Comparison of ENCODE assay signal across 19 cellular contexts in the genomic region with DNA sequence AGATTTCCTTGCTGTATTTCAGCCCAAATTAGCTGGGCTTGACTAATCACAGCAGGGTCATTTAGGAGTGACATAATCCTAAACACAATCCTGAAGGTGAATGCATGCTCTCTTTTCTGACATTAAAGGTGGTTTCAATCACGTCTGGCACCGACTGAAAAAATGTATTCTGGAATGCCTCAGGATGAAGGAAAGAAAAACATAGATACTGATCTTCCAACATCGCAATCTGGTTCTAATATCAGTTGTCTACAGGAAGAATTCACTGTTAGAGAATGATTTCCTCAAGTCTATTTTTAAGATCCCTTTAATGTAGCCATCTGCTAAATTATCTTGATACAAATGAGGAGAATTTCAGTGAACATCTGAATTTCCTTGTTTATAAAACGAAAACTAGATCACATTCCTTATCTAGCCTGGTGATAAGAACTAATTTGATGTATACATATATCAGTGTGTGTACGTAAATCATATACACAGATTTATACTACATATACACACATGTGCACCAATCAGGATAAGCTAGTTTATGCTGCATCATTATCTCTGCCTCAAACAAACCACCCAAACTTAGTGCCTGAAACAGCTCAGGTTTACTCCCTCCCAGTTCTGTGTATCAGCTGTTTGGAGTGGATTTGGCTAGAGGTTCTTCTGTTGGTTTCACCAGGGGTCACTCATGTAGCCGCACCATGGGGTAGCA. TPM values are rescaled to one million over a fixed set of nuclear protein-coding genes. Genes with fewer than 3 reads are reported as not detected.
"Had no signal": no experiment of that assay in that cellular context is flagged by ENCODE, and none has a peak within 500 bp of the region (broad histone marks: within the 10 kb centered on the region; RNA-seq: fewer than 3 reads in every experiment).

No MANE protein-coding gene starts in this region.

- H3K27me3 ChIP-seq: heart left ventricle, upper lobe of right lung had no signal

- FAIRE-seq: islet of Langerhans, small intestine had no signal

- H3K4me3 ChIP-seq: heart left ventricle, upper lobe of right lung had no signal

- H3K4me1 ChIP-seq: foreskin keratinocyte, upper lobe of right lung had no signal

- H3K9me3 ChIP-seq: upper lobe of right lung had no signal

- DNase-seq: activated CD4-positive, alpha-beta T cell treated with anti-CD3 and anti-CD28 coated beads, Interleukin-2, amount 50 U/mL, for 1 hour; activated naive CD4-positive, alpha-beta T cell treated with anti-CD3 and anti-CD28 coated beads, Interleukin-2, amount 50 U/mL, for 16 hours; activated T-cell treated with anti-CD3 and anti-CD28 coated beads for 4 hours; effector memory CD8-positive, alpha-beta T cell; heart left ventricle; mammary epithelial cell; nucleus accumbens; right cardiac atrium; small intestine; stimulated activated naive B cell treated with anti-CD40 and anti-IgM and Interleukin-4, amounts not matched to agents 10 μg/mL and 1 μg/mL and 100 μg/mL, for 72 hours; upper lobe of right lung had no signal

- H3K27ac ChIP-seq: foreskin keratinocyte, heart left ventricle, upper lobe of right lung had no signal

- ATAC-seq: effector memory CD8-positive, alpha-beta T cell; foreskin keratinocyte; heart left ventricle; left lobe of liver; natural killer cell treated with Interleukin-12 subunit alpha and Interleukin-12 subunit beta and Interleukin-15 and Interleukin-18, amount 100 ng/mL, for 72 hours; right cardiac atrium; stimulated activated naive B cell treated with anti-CD40 and anti-IgM and Interleukin-4, amounts not matched to agents 10 μg/mL and 1 μg/mL and 100 μg/mL, for 72 hours; upper lobe of right lung had no signal

- H3K36me3 ChIP-seq: heart left ventricle, upper lobe of right lung had no signal

RNA-seq across cellular contexts. Expression of gene TAS2R1, which starts 31.3 kb away (rescaled TPM):
- total RNA-seq: activated CD8-positive, alpha-beta memory T cell treated with anti-CD3 and anti-CD28 coated beads for 36 hours; epithelial cell of proximal tubule; foreskin keratinocyte; heart left ventricle; left lobe of liver; mammary epithelial cell; natural killer cell treated with Interleukin-12 subunit alpha and Interleukin-12 subunit beta and Interleukin-15 and Interleukin-18, amount 100 ng/mL, for 72 hours; right cardiac atrium; subcutaneous adipose tissue; T-helper 2 cell treated with Interferon-gamma antibody and Interleukin-4, amounts not matched to agents 100 ng/mL and 5 ng/mL, for 36 hours; upper lobe of right lung had no signal
- polyA plus RNA-seq: foreskin keratinocyte, heart left ventricle, mammary epithelial cell, right cardiac atrium, small intestine had no signal
